23 cellular contexts compared by ENCODE assay signal in genomic region chr20:17430515-17430914, GRCh38.
DNase-seq lines count a peak whose midpoint lies in the region; ATAC-seq and TF ChIP-seq lines count a peak whose summit lies in the region.
"Had no signal": no experiment of that assay in that cellular context is flagged by ENCODE, and none has a peak within 500 bp of the region (broad histone marks: within the 10 kb centered on the region; RNA-seq: fewer than 3 reads in every experiment).

No MANE protein-coding gene starts in this region.

- no peak overlapping the region for H3K27ac Mint-ChIP-seq in stimulated activated effector memory CD8-positive, alpha-beta T cell treated with anti-CD3 and anti-CD28 coated beads, Interleukin-12 subunit alpha, Interleukin-12 subunit beta, amount 100 ng/mL, for 72 hours
- H3K27ac Mint-ChIP-seq: activated CD4-positive, alpha-beta memory T cell treated with anti-CD3 and anti-CD28 coated beads for 36 hours; mesothelial cell of epicardium; T-helper 2 cell treated with Interferon-gamma antibody and Interleukin-4, amounts not matched to agents 5 μg/mL and 100 μg/mL, for 36 hours had no signal

- TF ChIP-seq CTCF in body of pancreas (IDR thresholded peaks at IDR 0.05): no peak
- no peak for TF ChIP-seq CTCF in upper lobe of right lung (IDR thresholded peaks at IDR 0.05)

- H3K9me3 Mint-ChIP-seq in stimulated activated effector memory CD8-positive, alpha-beta T cell treated with anti-CD3 and anti-CD28 coated beads, Interleukin-12 subunit alpha, Interleukin-12 subunit beta, amount 100 ng/mL, for 72 hours: no peaks in the 10 kb centered on the region
- H3K9me3 Mint-ChIP-seq: activated CD4-positive, alpha-beta memory T cell treated with anti-CD3 and anti-CD28 coated beads for 36 hours; mesothelial cell of epicardium; naive thymus-derived CD8-positive, alpha-beta T cell; T-helper 2 cell treated with Interferon-gamma antibody and Interleukin-4, amounts not matched to agents 5 μg/mL and 100 μg/mL, for 36 hours had no signal

- intact Hi-C loops in body of pancreas (cut with DNase I): no loop called here
- intact Hi-C loops in upper lobe of right lung (cut with DNase I): loop anchor here (10.0 kb wide), 1 partner anchor 626 kb away; no protein-coding TSS in a partner anchor

- H3K36me3 ChIP-seq in body of pancreas (replicated peaks in 1 of 2; ENCODE audit: insufficient read depth in 1 of 2, low read depth in 2 of 2): no peaks in the 10 kb centered on the region
- H3K36me3 ChIP-seq in upper lobe of right lung: no peaks in the 10 kb centered on the region
- H3K36me3 ChIP-seq: esophagus muscularis mucosa, gastrocnemius medialis, left ventricle myocardium inferior had no signal

- no peaks in the 10 kb centered on the region for H3K27me3 ChIP-seq in body of pancreas
- no peaks in the 10 kb centered on the region for H3K27me3 ChIP-seq in upper lobe of right lung

- ATAC-seq in body of pancreas (peak; percentile 24), HG03354 (IDR thresholded peaks at IDR 0.05; ENCODE audit: poor library complexity, severe bottlenecking, unreplicated experiment) (no peak), upper lobe of right lung (no peak)
- ATAC-seq in stimulated activated effector memory CD8-positive, alpha-beta T cell treated with anti-CD3 and anti-CD28 coated beads, Interleukin-12 subunit alpha, Interleukin-12 subunit beta, amount 100 ng/mL, for 72 hours: no peak
- ATAC-seq: gastrocnemius medialis; naive thymus-derived CD8-positive, alpha-beta T cell; sciatic nerve had no signal

- WGBS in body of pancreas, 2 donors: 33 to 37% methylated on average over 2 of the region's 2 CpGs

- peak; percentile 98 for DNase-seq in DMS153 (lab: John Stamatoyannopoulos, UW)
- DNase-seq in NCI-H1436 (lab: John Stamatoyannopoulos, UW): peak; percentile 34
- peak; percentile 95 for DNase-seq in NCI-H345 (lab: John Stamatoyannopoulos, UW)
- no peak for DNase-seq in body of pancreas
- DNase-seq in HPDE6-E6E7 (ENCODE audit: extremely low spot score): no peak
- DNase-seq in upper lobe of right lung: no peak
- DNase-seq in stimulated activated effector memory CD8-positive, alpha-beta T cell treated with anti-CD3 and anti-CD28 coated beads, Interleukin-12 subunit alpha, Interleukin-12 subunit beta, amount 100 ng/mL, for 72 hours (ENCODE audit: low spot score in 2 of 2): no peak
- DNase-seq: activated CD4-positive, alpha-beta memory T cell treated with anti-CD3 and anti-CD28 coated beads for 36 hours; activated CD4-positive, CD25-positive, alpha-beta regulatory T cell; activated gamma-delta T cell treated with Interleukin-2 at 50 U/mL for 16 hours; C1 segment of cervical spinal cord; effector memory CD4-positive, alpha-beta T cell; gastrocnemius medialis; hippocampal formation; left ventricle myocardium inferior; naive thymus-derived CD8-positive, alpha-beta T cell; NCI-H226 had no signal

- no peak overlapping the region for H3K4me3 Mint-ChIP-seq in stimulated activated effector memory CD8-positive, alpha-beta T cell treated with anti-CD3 and anti-CD28 coated beads, Interleukin-12 subunit alpha, Interleukin-12 subunit beta, amount 100 ng/mL, for 72 hours
- H3K4me3 Mint-ChIP-seq: activated CD4-positive, alpha-beta memory T cell treated with anti-CD3 and anti-CD28 coated beads for 36 hours; mesothelial cell of epicardium; naive thymus-derived CD8-positive, alpha-beta T cell; T-helper 2 cell treated with Interferon-gamma antibody and Interleukin-4, amounts not matched to agents 5 μg/mL and 100 μg/mL, for 36 hours had no signal

- H3K4me3 ChIP-seq in body of pancreas (no peak overlapping the region), upper lobe of right lung (no peak overlapping the region)
- H3K4me3 ChIP-seq: esophagus muscularis mucosa, gastrocnemius medialis, left ventricle myocardium inferior had no signal

- H3K36me3 Mint-ChIP-seq in stimulated activated effector memory CD8-positive, alpha-beta T cell treated with anti-CD3 and anti-CD28 coated beads, Interleukin-12 subunit alpha, Interleukin-12 subunit beta, amount 100 ng/mL, for 72 hours: no peaks in the 10 kb centered on the region
- H3K36me3 Mint-ChIP-seq: activated CD4-positive, alpha-beta memory T cell treated with anti-CD3 and anti-CD28 coated beads for 36 hours; mesothelial cell of epicardium; naive thymus-derived CD8-positive, alpha-beta T cell had no signal

- peaks cover 4% of the 10 kb centered on the region for H3K4me1 Mint-ChIP-seq in stimulated activated effector memory CD8-positive, alpha-beta T cell treated with anti-CD3 and anti-CD28 coated beads, Interleukin-12 subunit alpha, Interleukin-12 subunit beta, amount 100 ng/mL, for 72 hours

- H3K9me3 ChIP-seq in body of pancreas (no peaks in the 10 kb centered on the region), upper lobe of right lung (no peaks in the 10 kb centered on the region)
- H3K9me3 ChIP-seq: esophagus muscularis mucosa, gastrocnemius medialis, left ventricle myocardium inferior had no signal

- no peak for TF ChIP-seq POLR2A in body of pancreas (IDR thresholded peaks at IDR 0.05)

- H3K4me1 ChIP-seq in body of pancreas: peaks cover 5% of the 10 kb centered on the region
- no peaks in the 10 kb centered on the region for H3K4me1 ChIP-seq in upper lobe of right lung
- H3K4me1 ChIP-seq: esophagus muscularis mucosa, gastrocnemius medialis, left ventricle myocardium inferior, parathyroid adenoma had no signal

- H3K27ac ChIP-seq in body of pancreas: no peak overlapping the region
- no peak overlapping the region for H3K27ac ChIP-seq in upper lobe of right lung
- H3K27ac ChIP-seq: esophagus muscularis mucosa, gastrocnemius medialis, left ventricle myocardium inferior, parathyroid adenoma had no signal

Comparison
In these comparisons a context has a peak if more than half of its experiments do, and no peak if none do; other contexts are left out.
1. DNase-seq: peak in DMS153 (single experiment), NCI-H1436 (single experiment) and NCI-H345 (single experiment); none in body of pancreas (0 of 4), HPDE6-E6E7 (single experiment), upper lobe of right lung (single experiment) and stimulated activated effector memory CD8-positive, alpha-beta T cell treated with anti-CD3 and anti-CD28 coated beads, Interleukin-12 subunit alpha, Interleukin-12 subunit beta, amount 100 ng/mL, for 72 hours (0 of 2).